In the genomic region with DNA sequence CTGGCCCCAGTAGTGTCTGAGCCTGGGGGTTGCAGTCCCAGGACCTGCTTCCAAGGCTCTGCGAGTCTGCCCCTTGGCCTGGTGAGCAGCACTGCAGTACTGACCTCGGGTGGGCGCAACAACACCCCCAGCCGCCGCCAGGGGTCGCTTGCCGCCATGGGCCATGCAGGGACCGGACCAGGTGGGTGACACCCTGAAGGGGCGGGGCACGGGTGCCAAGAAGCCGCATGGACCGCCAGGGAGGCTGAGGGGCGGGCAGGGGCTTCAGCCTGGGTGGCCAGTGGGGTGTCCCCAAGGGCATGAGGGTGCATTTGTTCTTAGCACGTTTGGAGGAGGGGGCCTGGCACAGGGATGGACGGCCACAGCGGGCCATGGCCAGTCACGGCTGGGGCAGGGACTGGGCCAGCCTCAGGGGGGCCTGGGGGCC, we compare ENCODE assay signal across 8 cellular contexts. TPM values are rescaled to one million over a fixed set of nuclear protein-coding genes. Genes with fewer than 3 reads are reported as not detected.
DNase-seq lines count a peak whose midpoint lies in the region; ATAC-seq, FAIRE-seq and TF ChIP-seq lines count a peak whose summit lies in the region.

No MANE protein-coding gene starts in this region.

- DNase-seq in GM10266 (ENCODE audit: extremely low spot score), result peak; percentile 89
- peak; percentile 72 to 86 (median 83) for DNase-seq in Peyer's patch
- DNase-seq in activated T-helper 1 cell treated with anti-CD3 and anti-CD28 coated beads, Interleukin-12 subunit alpha, Interleukin-12 subunit beta, Interleukin-2, Interleukin-4 antibody, amounts not matched to agents 30 ng/mL and 10 ng/mL and 1 ng/mL, durations not matched to agents 14 hours and 24 hours and 36 hours (ENCODE audit: low spot score), result peak; percentile 65
- no peak for DNase-seq in foreskin keratinocyte
- peak in 9 of 10 donors; percentile 43 to 95 (median 71) for DNase-seq in posterior cingulate gyrus
- DNase-seq in urothelium cell line (ENCODE audit: low spot score), result peak; percentile 76

- H3K36me3 ChIP-seq in Peyer's patch, result peaks cover 0 to 11% (median 0%) of the 10 kb centered on the region in 3 donors

- TF ChIP-seq CTCF in GM10266 (IDR thresholded peaks at IDR 0.05; ENCODE audit: control insufficient read depth, insufficient read depth, low read depth, missing control alignments) (peak; percentile 87), Peyer's patch (IDR thresholded peaks at IDR 0.05) (peak; percentile 68 to 80 (median 74)), foreskin keratinocyte (conservative IDR thresholded peaks at IDR 0.05) (peak; percentile 88)

- H3K4me1 ChIP-seq in Peyer's patch (peaks cover 0 to 6% (median 0%) of the 10 kb centered on the region in 4 donors), foreskin keratinocyte (no peaks in the 10 kb centered on the region)

- H3K9me3 ChIP-seq in Peyer's patch, result no peaks in the 10 kb centered on the region

- H3K27me3 Mint-ChIP-seq in activated T-helper 1 cell treated with anti-CD3 and anti-CD28 coated beads, Interleukin-12 subunit alpha, Interleukin-12 subunit beta, Interleukin-2, Interleukin-4 antibody, amounts not matched to agents 30 ng/mL and 10 ng/mL and 1 ng/mL, durations not matched to agents 14 hours and 24 hours and 36 hours (ENCODE audit: insufficient read depth), result no peaks in the 10 kb centered on the region

- H3K9me3 Mint-ChIP-seq in activated T-helper 1 cell treated with anti-CD3 and anti-CD28 coated beads, Interleukin-12 subunit alpha, Interleukin-12 subunit beta, Interleukin-2, Interleukin-4 antibody, amounts not matched to agents 30 ng/mL and 10 ng/mL and 1 ng/mL, durations not matched to agents 14 hours and 24 hours and 36 hours, result no peaks in the 10 kb centered on the region

- peaks cover 24% of the 10 kb centered on the region for H3K36me3 Mint-ChIP-seq in activated T-helper 1 cell treated with anti-CD3 and anti-CD28 coated beads, Interleukin-12 subunit alpha, Interleukin-12 subunit beta, Interleukin-2, Interleukin-4 antibody, amounts not matched to agents 30 ng/mL and 10 ng/mL and 1 ng/mL, durations not matched to agents 14 hours and 24 hours and 36 hours (ENCODE audit: low read depth)

- intact Hi-C loops in activated T-helper 1 cell treated with anti-CD3 and anti-CD28 coated beads, Interleukin-12 subunit alpha, Interleukin-12 subunit beta, Interleukin-2, Interleukin-4 antibody, amounts not matched to agents 30 ng/mL and 10 ng/mL and 1 ng/mL, durations not matched to agents 14 hours and 24 hours and 36 hours (cut with micrococcal nuclease), result no loop called here
- intact Hi-C loops in posterior cingulate gyrus (cut with DNase I), result loop anchor here (2.0 kb wide), 1 partner anchor 153 kb away; no protein-coding TSS in a partner anchor

- H3K4me3 Mint-ChIP-seq in activated T-helper 1 cell treated with anti-CD3 and anti-CD28 coated beads, Interleukin-12 subunit alpha, Interleukin-12 subunit beta, Interleukin-2, Interleukin-4 antibody, amounts not matched to agents 30 ng/mL and 10 ng/mL and 1 ng/mL, durations not matched to agents 14 hours and 24 hours and 36 hours, result no peak overlapping the region

- H3K27ac Mint-ChIP-seq in activated T-helper 1 cell treated with anti-CD3 and anti-CD28 coated beads, Interleukin-12 subunit alpha, Interleukin-12 subunit beta, Interleukin-2, Interleukin-4 antibody, amounts not matched to agents 30 ng/mL and 10 ng/mL and 1 ng/mL, durations not matched to agents 14 hours and 24 hours and 36 hours, result no peak overlapping the region

- no peak for FAIRE-seq in urothelium cell line (lab: Jason Lieb, UNC)

- ATAC-seq in HG03521 (IDR thresholded peaks at IDR 0.05; ENCODE audit: unreplicated experiment) (peak; percentile 66), foreskin keratinocyte (peak; percentile 62), GM19023 (IDR thresholded peaks at IDR 0.05; ENCODE audit: unreplicated experiment) (no peak)

- H3K4me1 Mint-ChIP-seq in activated T-helper 1 cell treated with anti-CD3 and anti-CD28 coated beads, Interleukin-12 subunit alpha, Interleukin-12 subunit beta, Interleukin-2, Interleukin-4 antibody, amounts not matched to agents 30 ng/mL and 10 ng/mL and 1 ng/mL, durations not matched to agents 14 hours and 24 hours and 36 hours (ENCODE audit: low read depth), result no peaks in the 10 kb centered on the region

- H3K27ac ChIP-seq in Peyer's patch (no peak overlapping the region), foreskin keratinocyte (no peak overlapping the region)

- no peak overlapping the region for H3K4me3 ChIP-seq in Peyer's patch

- TF ChIP-seq POLR2A in Peyer's patch (IDR thresholded peaks at IDR 0.05), result no peak

- H3K27me3 ChIP-seq in Peyer's patch (no peaks in the 10 kb centered on the region), foreskin keratinocyte (no peaks in the 10 kb centered on the region)

RNA-seq across cellular contexts. Expression of gene TACC3, which starts 25.0 kb away (rescaled TPM):
- total RNA-seq in Peyer's patch, result 100 to 1,000 TPM in 1 of 4 donors, 10 to 100 TPM in 3; 19.1 to 138 (median 28.0) TPM
- 134 and 139 TPM in 2 replicates for total RNA-seq in activated T-helper 1 cell treated with anti-CD3 and anti-CD28 coated beads, Interleukin-12 subunit alpha, Interleukin-12 subunit beta, Interleukin-2, Interleukin-4 antibody, amounts not matched to agents 30 ng/mL and 10 ng/mL and 1 ng/mL, durations not matched to agents 14 hours and 24 hours and 36 hours
- 69.4 and 94.8 TPM in 2 replicates for total RNA-seq in foreskin keratinocyte
- polyA plus RNA-seq in foreskin keratinocyte, result 86.2 and 112 TPM in 2 replicates

RNA-seq across cellular contexts. Expression of gene TMEM129, which starts 25.2 kb away (rescaled TPM):
- total RNA-seq in Peyer's patch (100 to 1,000 TPM in 1 of 4 donors, 10 to 100 TPM in 3; 28.9 to 106 (median 67.1) TPM), foreskin keratinocyte (24.3 and 26.4 TPM in 2 replicates)
- total RNA-seq in activated T-helper 1 cell treated with anti-CD3 and anti-CD28 coated beads, Interleukin-12 subunit alpha, Interleukin-12 subunit beta, Interleukin-2, Interleukin-4 antibody, amounts not matched to agents 30 ng/mL and 10 ng/mL and 1 ng/mL, durations not matched to agents 14 hours and 24 hours and 36 hours, result 27.4 and 28.4 TPM in 2 replicates
- polyA plus RNA-seq in foreskin keratinocyte, result 23.7 and 24.3 TPM in 2 replicates

RNA-seq across cellular contexts. Expression of gene SLBP, which starts 34.2 kb away (rescaled TPM):
- total RNA-seq in Peyer's patch, result 10 to 100 TPM; 18.4 to 86.6 (median 26.2) TPM
- 136 and 140 TPM in 2 replicates for total RNA-seq in activated T-helper 1 cell treated with anti-CD3 and anti-CD28 coated beads, Interleukin-12 subunit alpha, Interleukin-12 subunit beta, Interleukin-2, Interleukin-4 antibody, amounts not matched to agents 30 ng/mL and 10 ng/mL and 1 ng/mL, durations not matched to agents 14 hours and 24 hours and 36 hours
- 77.9 and 80.3 TPM in 2 replicates for total RNA-seq in foreskin keratinocyte
- 59.9 and 67.7 TPM in 2 replicates for polyA plus RNA-seq in foreskin keratinocyte

RNA-seq across cellular contexts. Expression of gene FGFR3, which starts 46.8 kb away (rescaled TPM):
- total RNA-seq in Peyer's patch, result 100 to 1,000 TPM in 2 of 4 donors, 10 to 100 TPM in 2; 45.4 to 168 (median 92.4) TPM
- 0.29 and 0.39 TPM in 2 replicates for total RNA-seq in activated T-helper 1 cell treated with anti-CD3 and anti-CD28 coated beads, Interleukin-12 subunit alpha, Interleukin-12 subunit beta, Interleukin-2, Interleukin-4 antibody, amounts not matched to agents 30 ng/mL and 10 ng/mL and 1 ng/mL, durations not matched to agents 14 hours and 24 hours and 36 hours
- 26.1 and 40.6 TPM in 2 replicates for total RNA-seq in foreskin keratinocyte
- polyA plus RNA-seq in foreskin keratinocyte, result 11.3 and 22.6 TPM in 2 replicates

Comparison
In these comparisons a context has a peak if more than half of its experiments do, and no peak if none do; other contexts are left out.
1. DNase-seq: peak in GM10266 (single experiment), Peyer's patch (3 of 3), activated T-helper 1 cell treated with anti-CD3 and anti-CD28 coated beads, Interleukin-12 subunit alpha, Interleukin-12 subunit beta, Interleukin-2, Interleukin-4 antibody, amounts not matched to agents 30 ng/mL and 10 ng/mL and 1 ng/mL, durations not matched to agents 14 hours and 24 hours and 36 hours (single experiment), posterior cingulate gyrus (9 of 10) and urothelium cell line (single experiment); none in foreskin keratinocyte (0 of 2).
2. Peak in every context shown above with its lines, with median percentiles within 50 percentile points of each other: CTCF ChIP-seq.